ENCODE assay signal across 26 cellular contexts in the genomic region with DNA sequence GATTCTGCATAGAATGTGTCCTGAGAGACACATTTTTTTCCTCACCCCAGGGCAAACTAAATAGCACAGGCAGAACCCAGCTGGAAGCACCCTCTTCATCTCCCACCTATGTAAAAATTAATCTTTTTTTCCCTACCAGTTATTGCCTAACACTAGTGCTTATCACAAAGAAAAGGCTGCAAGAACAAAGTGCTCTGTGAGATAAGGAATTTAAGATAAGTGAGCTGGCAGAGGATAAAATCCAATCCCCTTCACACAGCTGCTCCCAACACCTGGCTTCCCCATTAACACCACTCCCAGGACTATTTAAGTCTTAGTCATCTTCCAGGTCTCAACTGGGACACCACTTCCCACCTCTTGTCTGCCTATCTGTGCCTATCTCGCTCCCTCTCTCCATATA.
A peak's percentile ranks its signal among the peaks of the same experiment; 100 is the strongest.
DNase-seq lines count a peak whose midpoint lies in the region; ATAC-seq and TF ChIP-seq lines count a peak whose summit lies in the region.
"Had no signal": no experiment of that assay in that cellular context is flagged by ENCODE, and none has a peak within 500 bp of the region (broad histone marks: within the 10 kb centered on the region; RNA-seq: fewer than 3 reads in every experiment).

No MANE protein-coding gene starts in this region.

- H3K36me3 ChIP-seq in right lobe of liver, result no peaks in the 10 kb centered on the region
- H3K36me3 ChIP-seq: BLaER1 treated with 17β-estradiol and CSF1 and Interleukin-3, amounts not matched to agents 10 nM and 100 nM; heart left ventricle; Peyer's patch had no signal

- intact Hi-C loops in right lobe of liver (cut with DNase I), result loop anchor here in 1 of 2 donors (10.0 kb wide), 1 partner anchor 258 kb away; no protein-coding TSS in a partner anchor

- H3K27ac ChIP-seq in right lobe of liver, result peak overlapping the region in 2 of 3 donors; percentile 8 to 52
- H3K27ac ChIP-seq: BLaER1 treated with 17β-estradiol and CSF1 and Interleukin-3, amounts not matched to agents 10 nM and 100 nM; heart left ventricle; HL-60; Peyer's patch had no signal

- no peak for TF ChIP-seq CTCF in epithelial cell of esophagus (IDR thresholded peaks at IDR 0.05; ENCODE audit: insufficient read depth, low read depth, low read length, missing control alignments)
- TF ChIP-seq CTCF in right lobe of liver (IDR thresholded peaks at IDR 0.05), result no peak

- H3K27me3 ChIP-seq in right lobe of liver, result no peaks in the 10 kb centered on the region
- H3K27me3 ChIP-seq: BLaER1 treated with 17β-estradiol and CSF1 and Interleukin-3, amounts not matched to agents 10 nM and 100 nM; Peyer's patch had no signal

- H3K4me3 ChIP-seq in epithelial cell of esophagus (ENCODE audit: low read length) (no peak overlapping the region), right lobe of liver (no peak overlapping the region)
- H3K4me3 ChIP-seq: BLaER1 treated with 17β-estradiol and CSF1 and Interleukin-3, amounts not matched to agents 10 nM and 100 nM; heart left ventricle; Peyer's patch had no signal

- WGBS in right lobe of liver (ENCODE audit: insufficient coverage, low coverage, low lambda C conversion rate, missing lambda C conversion rate), result 14% methylated on average over 1 of the region's 1 CpG

- ATAC-seq in right lobe of liver, result peak; percentile 37 to 59 (median 44)
- no peak for ATAC-seq in HG02571 (IDR thresholded peaks at IDR 0.05; ENCODE audit: unreplicated experiment)
- no peak for ATAC-seq in GM21515 (IDR thresholded peaks at IDR 0.05; ENCODE audit: unreplicated experiment)
- ATAC-seq: heart left ventricle; right cardiac atrium; stimulated activated memory B cell treated with anti-CD40 and anti-IgM and Interleukin-4, amounts not matched to agents 10 μg/mL and 1 μg/mL and 100 μg/mL, for 72 hours; T-cell had no signal

- DNase-seq in ELF-1 (ENCODE audit: low read depth, low spot score) (peak; percentile 23), NCI-H524 (lab: John Stamatoyannopoulos, UW) (peak; percentile 47 to 81), epithelial cell of esophagus (ENCODE audit: low read depth) (peak; percentile 33), right lobe of liver (no peak), HT-29 (ENCODE audit: low spot score) (no peak)
- no peak for DNase-seq in activated CD4-positive, alpha-beta T cell treated with anti-CD3 and anti-CD28 coated beads for 4 hours
- DNase-seq: activated B cell treated with CpG ODN at 0.5 μM for 24 hours; activated CD4-positive, alpha-beta T cell treated with anti-CD3 and anti-CD28 coated beads, Interleukin-2, amount 50 U/mL, for 48 hours; activated naive CD4-positive, alpha-beta T cell treated with anti-CD3 and anti-CD28 coated beads, Interleukin-2, amount 10 ng/mL, durations not matched to agents 7 days and 5 days; amniotic stem cell; COR-L47; DMS79 treated with DMSO at 0.1 percent for 48 hours; heart left ventricle; NCI-H1092; NCI-H187 treated with DMSO at 0.1 percent for 48 hours; NCI-H446; posterior cingulate gyrus; right cardiac atrium; stimulated activated CD4-positive, alpha-beta T cell treated with anti-CD3 and anti-CD28 coated beads, Interleukin-4, amount 100 ng/mL, for 4 hours; T-cell had no signal

- H3K4me1 ChIP-seq in right lobe of liver, result peaks cover 0 to 30% (median 8%) of the 10 kb centered on the region in 4 donors

- no peak for TF ChIP-seq POLR2A in right lobe of liver (IDR thresholded peaks at IDR 0.05)

- no peaks in the 10 kb centered on the region for H3K9me3 ChIP-seq in right lobe of liver
- H3K9me3 ChIP-seq: BLaER1 treated with 17β-estradiol and CSF1 and Interleukin-3, amounts not matched to agents 10 nM and 100 nM; heart left ventricle; Peyer's patch had no signal

Comparison
In these comparisons a context has a peak if more than half of its experiments do, and no peak if none do; other contexts are left out.
1. DNase-seq: peak in ELF-1 (single experiment), NCI-H524 (2 of 2) and epithelial cell of esophagus (single experiment); none in right lobe of liver (0 of 3), HT-29 (single experiment) and activated CD4-positive, alpha-beta T cell treated with anti-CD3 and anti-CD28 coated beads for 4 hours (0 of 2).
2. ATAC-seq: peak in right lobe of liver (4 of 4); none in HG02571 (single experiment) and GM21515 (single experiment).